Comparison of ENCODE assay signal across 21 cellular contexts in genomic region chr20:19690462-19690861, GRCh38.
"Had no signal": no experiment of that assay in that cellular context is flagged by ENCODE, and none has a peak within 500 bp of the region (broad histone marks: within the 10 kb centered on the region; RNA-seq: fewer than 3 reads in every experiment).

No MANE protein-coding gene starts in this region.

- H3K9me3 ChIP-seq: sigmoid colon, spleen, testis had no signal

- DNase-seq: activated CD4-positive, alpha-beta memory T cell treated with anti-CD3 and anti-CD28 coated beads, Interleukin-2, amount 10 ng/mL, durations not matched to agents 7 days and 5 days; activated CD4-positive, alpha-beta T cell treated with anti-CD3 and anti-CD28 coated beads, Interleukin-2, amount 10 ng/mL, durations not matched to agents 24 days and 14 days; activated effector memory CD4-positive, alpha-beta T cell treated with Interleukin-2 at 50 U/mL for 16 hours; activated naive CD4-positive, alpha-beta T cell treated with anti-CD3 and anti-CD28 coated beads for 36 hours; activated naive CD8-positive, alpha-beta T cell treated with anti-CD3 and anti-CD28 coated beads, Interleukin-2, amount 10 ng/mL, durations not matched to agents 7 days and 5 days; activated T-cell treated with anti-CD3 and anti-CD28 coated beads, Interleukin-2, amount 50 U/mL, for 72 hours; amniotic stem cell; effector CD4-positive, alpha-beta T cell; foreskin melanocyte; glutamatergic neuron; nephron progenitor cell; sigmoid colon; spleen; stimulated activated CD4-positive, alpha-beta T cell treated with anti-CD3 and anti-CD28 coated beads, Interleukin-4, amount 100 ng/mL, for 1 hour; stimulated activated naive CD4-positive, alpha-beta T cell; testis had no signal

- H3K9me3 Mint-ChIP-seq: activated CD4-positive, alpha-beta memory T cell treated with anti-CD3 and anti-CD28 coated beads, Interleukin-2, amount 10 ng/mL, durations not matched to agents 7 days and 5 days; activated CD4-positive, alpha-beta T cell treated with anti-CD3 and anti-CD28 coated beads, Interleukin-2, amount 10 ng/mL, durations not matched to agents 24 days and 14 days; activated naive CD4-positive, alpha-beta T cell treated with anti-CD3 and anti-CD28 coated beads for 36 hours; activated naive CD8-positive, alpha-beta T cell treated with anti-CD3 and anti-CD28 coated beads, Interleukin-2, amount 10 ng/mL, durations not matched to agents 7 days and 5 days; activated T-cell treated with anti-CD3 and anti-CD28 coated beads, Interleukin-2, amount 50 U/mL, for 72 hours; T-helper 2 cell treated with Interferon-gamma antibody and Interleukin-4, amounts not matched to agents 5 μg/mL and 100 μg/mL, for 36 hours had no signal

- H3K36me3 Mint-ChIP-seq: activated naive CD8-positive, alpha-beta T cell treated with anti-CD3 and anti-CD28 coated beads, Interleukin-2, amount 10 ng/mL, durations not matched to agents 7 days and 5 days had no signal

- H3K4me1 Mint-ChIP-seq: activated CD4-positive, alpha-beta memory T cell treated with anti-CD3 and anti-CD28 coated beads, Interleukin-2, amount 10 ng/mL, durations not matched to agents 7 days and 5 days had no signal

- H3K4me3 Mint-ChIP-seq: activated CD4-positive, alpha-beta memory T cell treated with anti-CD3 and anti-CD28 coated beads, Interleukin-2, amount 10 ng/mL, durations not matched to agents 7 days and 5 days; activated CD4-positive, alpha-beta T cell treated with anti-CD3 and anti-CD28 coated beads, Interleukin-2, amount 10 ng/mL, durations not matched to agents 24 days and 14 days; activated naive CD4-positive, alpha-beta T cell treated with anti-CD3 and anti-CD28 coated beads for 36 hours; activated naive CD8-positive, alpha-beta T cell treated with anti-CD3 and anti-CD28 coated beads, Interleukin-2, amount 10 ng/mL, durations not matched to agents 7 days and 5 days; activated T-cell treated with anti-CD3 and anti-CD28 coated beads, Interleukin-2, amount 50 U/mL, for 72 hours; nephron progenitor cell; T-helper 2 cell treated with Interferon-gamma antibody and Interleukin-4, amounts not matched to agents 5 μg/mL and 100 μg/mL, for 36 hours; type B pancreatic cell had no signal

- H3K36me3 ChIP-seq: spleen had no signal

- H3K27ac Mint-ChIP-seq: activated CD4-positive, alpha-beta memory T cell treated with anti-CD3 and anti-CD28 coated beads, Interleukin-2, amount 10 ng/mL, durations not matched to agents 7 days and 5 days; activated CD4-positive, alpha-beta T cell treated with anti-CD3 and anti-CD28 coated beads, Interleukin-2, amount 10 ng/mL, durations not matched to agents 24 days and 14 days; activated naive CD4-positive, alpha-beta T cell treated with anti-CD3 and anti-CD28 coated beads for 36 hours; activated naive CD8-positive, alpha-beta T cell treated with anti-CD3 and anti-CD28 coated beads, Interleukin-2, amount 10 ng/mL, durations not matched to agents 7 days and 5 days; activated T-cell treated with anti-CD3 and anti-CD28 coated beads, Interleukin-2, amount 50 U/mL, for 72 hours; nephron progenitor cell; T-helper 2 cell treated with Interferon-gamma antibody and Interleukin-4, amounts not matched to agents 5 μg/mL and 100 μg/mL, for 36 hours; type B pancreatic cell had no signal

- H3K27me3 ChIP-seq: hepatocyte, sigmoid colon, spleen, testis had no signal

- H3K4me1 ChIP-seq: testis had no signal

- H3K79me2 ChIP-seq: hepatocyte had no signal

- H3K27me3 Mint-ChIP-seq: type B pancreatic cell had no signal

- H3K27ac ChIP-seq: sigmoid colon, testis, VCaP had no signal

- ATAC-seq: activated CD4-positive, CD25-positive, alpha-beta regulatory T cell treated with anti-CD3 and anti-CD28 coated beads, Interleukin-2, amount 50 U/mL, for 24 hours; activated T-cell treated with anti-CD3 and anti-CD28 coated beads, Interleukin-2, amount 50 U/mL, for 72 hours had no signal

- H2AFZ ChIP-seq: hepatocyte had no signal

- H3K4me3 ChIP-seq: hepatocyte, sigmoid colon, spleen, testis had no signal

- H3K4me2 ChIP-seq: hepatocyte had no signal
